30 cellular contexts compared by ENCODE assay signal in the genomic region with DNA sequence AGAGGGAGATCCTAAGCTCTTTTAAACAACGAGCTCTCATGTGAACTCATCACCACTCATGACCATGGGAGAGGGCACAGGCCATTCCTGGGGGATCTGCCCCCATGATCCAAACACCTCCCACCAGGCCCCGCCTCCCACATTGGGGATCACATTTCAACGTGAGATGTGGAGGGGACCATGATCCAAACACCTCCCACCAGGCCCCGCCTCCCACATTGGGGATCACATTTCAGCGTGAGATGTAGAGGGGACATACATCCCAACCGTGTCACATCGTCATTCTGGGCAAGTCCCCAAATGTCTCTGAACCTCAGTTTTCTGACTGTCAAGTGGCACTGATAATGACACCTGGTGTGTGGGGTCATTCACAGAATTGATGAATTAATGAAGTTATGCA.
"Had no signal": no experiment of that assay in that cellular context is flagged by ENCODE, and none has a peak within 500 bp of the region (broad histone marks: within the 10 kb centered on the region; RNA-seq: fewer than 3 reads in every experiment).

No MANE protein-coding gene starts in this region.

- H3K9ac ChIP-seq: parathyroid adenoma had no signal

- H3K27ac Mint-ChIP-seq: natural killer cell treated with Interleukin-12 subunit alpha and Interleukin-12 subunit beta and Interleukin-15 and Interleukin-18, amount 100 ng/mL, for 72 hours; nephron progenitor cell; progenitor cell of endocrine pancreas; stimulated activated effector memory CD8-positive, alpha-beta T cell treated with anti-CD3 and anti-CD28 coated beads, Interleukin-12 subunit alpha, Interleukin-12 subunit beta, amount 100 ng/mL, for 72 hours; stimulated activated naive B cell treated with anti-CD40 and anti-IgM and Interleukin-4, amounts not matched to agents 10 μg/mL and 1 μg/mL and 100 μg/mL, for 72 hours; stimulated activated naive CD8-positive, alpha-beta T cell treated with anti-CD3 and anti-CD28 coated beads, Interleukin-15, Interleukin-2, amounts not matched to agents 100 ng/mL and 50 ng/mL, for 24 hours had no signal

- ATAC-seq: natural killer cell treated with Interleukin-12 subunit alpha and Interleukin-12 subunit beta and Interleukin-15 and Interleukin-18, amount 100 ng/mL, for 72 hours; psoas muscle; right cardiac atrium; right lobe of liver; stimulated activated effector memory CD8-positive, alpha-beta T cell treated with anti-CD3 and anti-CD28 coated beads, Interleukin-12 subunit alpha, Interleukin-12 subunit beta, amount 100 ng/mL, for 72 hours; stimulated activated naive B cell treated with anti-CD40 and anti-IgM and Interleukin-4, amounts not matched to agents 10 μg/mL and 1 μg/mL and 100 μg/mL, for 72 hours had no signal

- FAIRE-seq: small intestine, urothelium cell line had no signal

- H3K9me3 ChIP-seq: neutrophil, ovary, psoas muscle, right lobe of liver, sigmoid colon, thoracic aorta, thyroid gland, tibial nerve, upper lobe of left lung, vagina had no signal

- H3K36me3 ChIP-seq: neutrophil, ovary, right lobe of liver, sigmoid colon, stomach, thoracic aorta, thyroid gland, tibial nerve, upper lobe of left lung, vagina had no signal

- H3K79me2 ChIP-seq: parathyroid adenoma had no signal

- H3K36me3 Mint-ChIP-seq: natural killer cell treated with Interleukin-12 subunit alpha and Interleukin-12 subunit beta and Interleukin-15 and Interleukin-18, amount 100 ng/mL, for 72 hours; stimulated activated effector memory CD8-positive, alpha-beta T cell treated with anti-CD3 and anti-CD28 coated beads, Interleukin-12 subunit alpha, Interleukin-12 subunit beta, amount 100 ng/mL, for 72 hours; stimulated activated naive B cell treated with anti-CD40 and anti-IgM and Interleukin-4, amounts not matched to agents 10 μg/mL and 1 μg/mL and 100 μg/mL, for 72 hours had no signal

- H3K4me1 ChIP-seq: parathyroid adenoma, psoas muscle, right lobe of liver, sigmoid colon, stomach, thyroid gland, tibial nerve, upper lobe of left lung, vagina had no signal

- H3K27me3 ChIP-seq: ovary, right lobe of liver, sigmoid colon, stomach, thyroid gland, tibial nerve, upper lobe of left lung, vagina had no signal

- DNase-seq: nephron progenitor cell; nucleus accumbens; ovary; posterior cingulate gyrus; psoas muscle; right cardiac atrium; right lobe of liver; sigmoid colon; small intestine; stimulated activated CD4-positive, alpha-beta T cell treated with anti-CD3 and anti-CD28 coated beads, Interleukin-15, amount 100 ng/mL, for 24 hours; stimulated activated CD4-positive, alpha-beta T cell treated with anti-CD3 and anti-CD28 coated beads, Interleukin-2, amount 100 ng/mL, for 24 hours; stimulated activated CD4-positive, alpha-beta T cell treated with anti-CD3 and anti-CD28 coated beads, Interleukin-2, amount 100 ng/mL, for 48 hours; stimulated activated CD4-positive, alpha-beta T cell treated with anti-CD3 and anti-CD28 coated beads, Interleukin-4, amount 100 ng/mL, for 24 hours; stimulated activated naive B cell treated with anti-CD40 and anti-IgM and Interleukin-4, amounts not matched to agents 10 μg/mL and 1 μg/mL and 100 μg/mL, for 72 hours; stimulated activated naive CD4-positive, alpha-beta T cell treated with Interleukin-2 at 50 U/mL for 16 hours; stomach; thyroid gland; trophoblast cell had no signal

- H3K27ac ChIP-seq: neutrophil, ovary, parathyroid adenoma, psoas muscle, right lobe of liver, sigmoid colon, stomach, thoracic aorta, thyroid gland, tibial nerve, upper lobe of left lung, vagina had no signal

- H3K4me3 ChIP-seq: ovary, psoas muscle, right lobe of liver, sigmoid colon, stomach, thoracic aorta, thyroid gland, tibial nerve, upper lobe of left lung, vagina had no signal

- H3K4me1 Mint-ChIP-seq: nephron progenitor cell; neural crest cell; stimulated activated effector memory CD8-positive, alpha-beta T cell treated with anti-CD3 and anti-CD28 coated beads, Interleukin-12 subunit alpha, Interleukin-12 subunit beta, amount 100 ng/mL, for 72 hours; stimulated activated naive B cell treated with anti-CD40 and anti-IgM and Interleukin-4, amounts not matched to agents 10 μg/mL and 1 μg/mL and 100 μg/mL, for 72 hours had no signal

- H2AFZ ChIP-seq: parathyroid adenoma had no signal

- H3K9me3 Mint-ChIP-seq: natural killer cell treated with Interleukin-12 subunit alpha and Interleukin-12 subunit beta and Interleukin-15 and Interleukin-18, amount 100 ng/mL, for 72 hours; stimulated activated effector memory CD8-positive, alpha-beta T cell treated with anti-CD3 and anti-CD28 coated beads, Interleukin-12 subunit alpha, Interleukin-12 subunit beta, amount 100 ng/mL, for 72 hours had no signal

- H3K4me3 Mint-ChIP-seq: natural killer cell treated with Interleukin-12 subunit alpha and Interleukin-12 subunit beta and Interleukin-15 and Interleukin-18, amount 100 ng/mL, for 72 hours; nephron progenitor cell; neural crest cell; stimulated activated effector memory CD8-positive, alpha-beta T cell treated with anti-CD3 and anti-CD28 coated beads, Interleukin-12 subunit alpha, Interleukin-12 subunit beta, amount 100 ng/mL, for 72 hours; stimulated activated naive B cell treated with anti-CD40 and anti-IgM and Interleukin-4, amounts not matched to agents 10 μg/mL and 1 μg/mL and 100 μg/mL, for 72 hours; stimulated activated naive CD8-positive, alpha-beta T cell treated with anti-CD3 and anti-CD28 coated beads, Interleukin-15, Interleukin-2, amounts not matched to agents 100 ng/mL and 50 ng/mL, for 24 hours had no signal

- H3K27me3 Mint-ChIP-seq: stimulated activated naive B cell treated with anti-CD40 and anti-IgM and Interleukin-4, amounts not matched to agents 10 μg/mL and 1 μg/mL and 100 μg/mL, for 72 hours; stimulated activated naive CD8-positive, alpha-beta T cell treated with anti-CD3 and anti-CD28 coated beads, Interleukin-15, Interleukin-2, amounts not matched to agents 100 ng/mL and 50 ng/mL, for 24 hours had no signal
